In genomic region chr7:90320418-90320800, GRCh38 we compare ENCODE assay signal across 15 cellular contexts. TPM values are rescaled to one million over a fixed set of nuclear protein-coding genes. Genes with fewer than 3 reads are reported as not detected.
A peak's percentile ranks its signal among the peaks of the same experiment; 100 is the strongest.
DNase-seq lines count a peak whose midpoint lies in the region; ATAC-seq and TF ChIP-seq lines count a peak whose summit lies in the region.
"Had no signal": no experiment of that assay in that cellular context is flagged by ENCODE, and none has a peak within 500 bp of the region (broad histone marks: within the 10 kb centered on the region; RNA-seq: fewer than 3 reads in every experiment).

No MANE protein-coding gene starts in this region.

- no peak overlapping the region for H3K4me3 ChIP-seq in CD4-positive, alpha-beta memory T cell (ENCODE audit: low read length in 2 of 2)
- H3K4me3 ChIP-seq in coronary artery = peak overlapping the region; percentile 55
- no peak overlapping the region for H3K4me3 ChIP-seq in naive thymus-derived CD4-positive, alpha-beta T cell (ENCODE audit: low read length)

- no peaks in the 10 kb centered on the region for H3K36me3 Mint-ChIP-seq in CD4-positive, alpha-beta memory T cell
- H3K36me3 Mint-ChIP-seq in HFFc6 (ENCODE audit: low read depth) = 0 out of 2 replicates have a peak, but pooled peaks cover 5% of the 10 kb centered on the region
- peaks cover 0 to 4% (median 0%) of the 10 kb centered on the region in 5 donors for H3K36me3 Mint-ChIP-seq in naive thymus-derived CD4-positive, alpha-beta T cell

- CTCF ChIA-PET in CD4-positive, alpha-beta memory T cell (lab: Charles Lee; ENCODE audit: partially characterized antibody) = no interaction called here
- CTCF ChIA-PET in naive thymus-derived CD4-positive, alpha-beta T cell (lab: Charles Lee) = no interaction called here

- intact Hi-C loops in CD4-positive, alpha-beta memory T cell (cut with micrococcal nuclease) = no loop called here
- intact Hi-C loops in naive thymus-derived CD4-positive, alpha-beta T cell (cut with micrococcal nuclease) = no loop called here
- intact Hi-C loops in left colon (cut with DNase I, micrococcal nuclease) = no loop called here

- DNase-seq in CD4-positive, alpha-beta memory T cell = no peak
- DNase-seq in HFFc6 (no peak), coronary artery (ENCODE audit: low spot score) (no peak), medulla oblongata (ENCODE audit: extremely low spot score) (no peak), DMS53 (lab: John Stamatoyannopoulos, UW) (no peak), NCI-H2081 (lab: John Stamatoyannopoulos, UW) (no peak), left colon (no peak)
- no peak for DNase-seq in naive thymus-derived CD4-positive, alpha-beta T cell
- DNase-seq: CD4-positive, alpha-beta T cell; NCI-H2171 treated with DMSO at 0.1 percent for 48 hours had no signal

- POLR2A ChIA-PET in CD4-positive, alpha-beta memory T cell (lab: Charles Lee; ENCODE audit: partially characterized antibody) = no interaction called here
- POLR2A ChIA-PET in naive thymus-derived CD4-positive, alpha-beta T cell (lab: Charles Lee) = no interaction called here

- TF ChIP-seq CTCF in HFFc6 (IDR thresholded peaks at IDR 0.05) (no peak), coronary artery (IDR thresholded peaks at IDR 0.05) (no peak)

- peak overlapping the region in 5 of 8 donors; percentile 17 to 67 (median 55) for H3K4me3 Mint-ChIP-seq in CD4-positive, alpha-beta memory T cell
- H3K4me3 Mint-ChIP-seq in HFFc6 = peak overlapping the region; percentile 77
- H3K4me3 Mint-ChIP-seq in naive thymus-derived CD4-positive, alpha-beta T cell = peak overlapping the region in 8 of 10 donors; percentile 39 to 64 (median 48)
- H3K4me3 Mint-ChIP-seq: CD4-positive, alpha-beta T cell; T-helper 1 cell treated with Interleukin-12 subunit alpha and Interleukin-12 subunit beta and Interleukin-4 antibody, amounts not matched to agents 30 μg/mL and 1 μg/mL, for 36 hours had no signal

- H3K4me1 ChIP-seq in CD4-positive, alpha-beta memory T cell (ENCODE audit: insufficient read depth, low read length) = no peaks in the 10 kb centered on the region
- no peaks in the 10 kb centered on the region for H3K4me1 ChIP-seq in naive thymus-derived CD4-positive, alpha-beta T cell (ENCODE audit: control insufficient read depth in 2 of 2, insufficient read depth in 2 of 2, low read length in 2 of 2)

- peaks cover 0 to 2% (median 0%) of the 10 kb centered on the region in 8 donors for H3K9me3 Mint-ChIP-seq in CD4-positive, alpha-beta memory T cell
- H3K9me3 Mint-ChIP-seq in HFFc6 = no peaks in the 10 kb centered on the region
- H3K9me3 Mint-ChIP-seq in naive thymus-derived CD4-positive, alpha-beta T cell = no peaks in the 10 kb centered on the region
- H3K9me3 Mint-ChIP-seq: CD4-positive, alpha-beta T cell; T-helper 1 cell treated with Interleukin-12 subunit alpha and Interleukin-12 subunit beta and Interleukin-4 antibody, amounts not matched to agents 30 μg/mL and 1 μg/mL, for 36 hours had no signal

- peaks cover 6 to 15% (median 11%) of the 10 kb centered on the region in 4 donors for H3K4me1 Mint-ChIP-seq in CD4-positive, alpha-beta memory T cell
- H3K4me1 Mint-ChIP-seq in HFFc6 (ENCODE audit: low read depth) = peaks cover 26% of the 10 kb centered on the region
- H3K4me1 Mint-ChIP-seq in naive thymus-derived CD4-positive, alpha-beta T cell = peaks cover 9 to 18% (median 15%) of the 10 kb centered on the region in 7 donors

- H3K27me3 ChIP-seq in CD4-positive, alpha-beta memory T cell (ENCODE audit: insufficient read depth, low read length) = peaks cover 6% of the 10 kb centered on the region
- H3K27me3 ChIP-seq in naive thymus-derived CD4-positive, alpha-beta T cell (ENCODE audit: control insufficient read depth in 2 of 2, insufficient read depth in 2 of 2, low read length in 2 of 2) = peaks cover 0 to 10% of the 10 kb centered on the region in 2 donors

- no peak overlapping the region for H3K27ac ChIP-seq in CD4-positive, alpha-beta memory T cell (ENCODE audit: low read depth, low read length)
- no peak overlapping the region for H3K27ac ChIP-seq in coronary artery
- no peak overlapping the region for H3K27ac ChIP-seq in naive thymus-derived CD4-positive, alpha-beta T cell (ENCODE audit: low read depth, low read length)

- peaks cover 31 to 38% of the 10 kb centered on the region in 2 donors for H3K27me3 Mint-ChIP-seq in CD4-positive, alpha-beta memory T cell
- H3K27me3 Mint-ChIP-seq in HFFc6 (ENCODE audit: insufficient read depth) = peaks cover 20% of the 10 kb centered on the region
- peaks cover 55 to 69% (median 67%) of the 10 kb centered on the region in 5 donors for H3K27me3 Mint-ChIP-seq in naive thymus-derived CD4-positive, alpha-beta T cell

- no peak overlapping the region for H3K27ac Mint-ChIP-seq in CD4-positive, alpha-beta memory T cell
- H3K27ac Mint-ChIP-seq in HFFc6 = no peak overlapping the region; the same call in 1 of the 2 replicates
- no peak overlapping the region for H3K27ac Mint-ChIP-seq in naive thymus-derived CD4-positive, alpha-beta T cell
- H3K27ac Mint-ChIP-seq: CD4-positive, alpha-beta T cell; T-helper 1 cell treated with Interleukin-12 subunit alpha and Interleukin-12 subunit beta and Interleukin-4 antibody, amounts not matched to agents 30 μg/mL and 1 μg/mL, for 36 hours had no signal

- H3K9me3 ChIP-seq in CD4-positive, alpha-beta memory T cell (ENCODE audit: control insufficient read depth in 1 of 2, low read length in 2 of 2) = no peaks in the 10 kb centered on the region
- H3K9me3 ChIP-seq in naive thymus-derived CD4-positive, alpha-beta T cell (ENCODE audit: control insufficient read depth in 2 of 3, low read length in 3 of 3) = no peaks in the 10 kb centered on the region

- no peak for ATAC-seq in naive thymus-derived CD4-positive, alpha-beta T cell
- ATAC-seq in left colon = no peak

- no peaks in the 10 kb centered on the region for H3K36me3 ChIP-seq in CD4-positive, alpha-beta memory T cell (ENCODE audit: insufficient read depth, low read length)
- no peaks in the 10 kb centered on the region for H3K36me3 ChIP-seq in naive thymus-derived CD4-positive, alpha-beta T cell (ENCODE audit: control insufficient read depth in 2 of 3, insufficient read depth in 3 of 3, low read length in 3 of 3)

RNA-seq across cellular contexts. Expression of gene FAM237B, which starts 0.7 kb away (rescaled TPM):
- total RNA-seq in CD4-positive, alpha-beta memory T cell = not detected
- not detected for polyA plus RNA-seq in CD4-positive, alpha-beta memory T cell
- total RNA-seq in HFFc6 (2021; fragmentation: NEBNext Ultra II Directional; extraction: Animal tissue kit (Norgen Biotek cat#: 25700)) = not detected
- not detected for total RNA-seq in naive thymus-derived CD4-positive, alpha-beta T cell
- not detected for polyA plus RNA-seq in naive thymus-derived CD4-positive, alpha-beta T cell
- not detected for total RNA-seq in left colon
- total RNA-seq: activated CD8-positive, alpha-beta memory T cell treated with anti-CD3 and anti-CD28 coated beads for 36 hours; CD4-positive, alpha-beta T cell; dermis microvascular lymphatic vessel endothelial cell; OCI-LY7; renal cortical epithelial cell had no signal

RNA-seq across cellular contexts. Expression of gene GTPBP10, which starts 26.1 kb away (rescaled TPM):
- total RNA-seq in CD4-positive, alpha-beta memory T cell = 10 to 100 TPM; 45.5 to 46.7 TPM
- 10 to 100 TPM; 30.6 to 37.6 TPM for polyA plus RNA-seq in CD4-positive, alpha-beta memory T cell
- 10 to 100 TPM; 19.9 to 27.2 (median 23.3) TPM for total RNA-seq in HFFc6 (2021; fragmentation: NEBNext Ultra II Directional; extraction: Animal tissue kit (Norgen Biotek cat#: 25700))
- total RNA-seq in naive thymus-derived CD4-positive, alpha-beta T cell = 10 to 100 TPM; 21.5 to 51.4 (median 29.8) TPM
- polyA plus RNA-seq in naive thymus-derived CD4-positive, alpha-beta T cell = 10 to 100 TPM; 42.1 to 47.6 TPM
- 10 to 100 TPM; 16.2 to 21.2 TPM for total RNA-seq in left colon
